ENCODE assay signal across 10 cellular contexts in the genomic region with DNA sequence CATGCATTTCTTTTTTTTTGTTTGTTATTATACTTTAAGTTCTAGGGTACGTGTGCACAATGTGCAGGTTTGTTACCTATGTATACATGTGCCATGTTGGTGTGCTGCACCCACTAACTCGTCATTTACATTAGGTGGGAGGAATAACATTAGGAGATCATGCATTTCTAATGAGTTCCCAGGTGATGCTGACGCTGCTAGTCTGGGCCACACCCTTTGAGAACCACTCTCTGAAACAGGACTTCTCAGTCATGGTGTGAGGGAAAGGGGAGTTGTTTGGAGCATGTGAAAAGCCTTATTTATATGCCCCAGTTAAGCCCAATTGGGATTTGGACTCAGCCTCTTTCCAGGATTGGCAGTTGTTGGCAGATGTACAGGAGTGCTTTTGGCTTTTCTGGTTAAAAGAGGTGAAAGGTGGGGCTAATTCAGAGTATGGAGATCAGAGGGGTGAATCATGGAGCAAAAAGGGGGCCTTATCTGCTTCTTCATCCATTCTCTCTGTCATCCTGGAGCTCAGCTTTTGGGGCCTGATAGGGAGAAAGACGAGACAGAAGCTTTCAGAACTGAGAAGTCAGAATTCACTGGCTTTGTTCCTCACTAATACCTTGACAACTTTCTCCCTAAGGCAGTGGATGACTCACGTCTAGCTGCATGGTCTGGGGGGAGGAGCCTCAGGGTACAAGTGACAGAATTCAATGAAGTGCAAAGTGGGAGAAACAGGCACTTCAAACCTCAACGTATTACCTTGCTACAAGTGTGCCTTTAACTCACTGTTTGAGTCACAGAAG.
DNase-seq lines count a peak whose midpoint lies in the region; ATAC-seq and TF ChIP-seq lines count a peak whose summit lies in the region.
"Had no signal": no experiment of that assay in that cellular context is flagged by ENCODE, and none has a peak within 500 bp of the region (broad histone marks: within the 10 kb centered on the region; RNA-seq: fewer than 3 reads in every experiment).

No MANE protein-coding gene starts in this region.

- ATAC-seq in HG03342 (IDR thresholded peaks at IDR 0.05; ENCODE audit: unreplicated experiment): peak; percentile 60
- ATAC-seq in activated T-cell treated with anti-CD3 and anti-CD28 coated beads, Interleukin-2, amount 50 U/mL, for 4 hours: peak; percentile 87 to 88
- no peak for ATAC-seq in CD4-positive, alpha-beta T cell (ENCODE audit: poor library complexity)
- ATAC-seq: left colon, Right ventricle myocardium inferior had no signal

- no peak overlapping the region for H3K27ac Mint-ChIP-seq in activated CD4-positive, alpha-beta T cell treated with anti-CD3 and anti-CD28 coated beads, Interleukin-2, amount 10 ng/mL, durations not matched to agents 24 days and 14 days
- H3K27ac Mint-ChIP-seq in CD4-positive, alpha-beta T cell: no peak overlapping the region

- CTCF ChIA-PET in CD4-positive, alpha-beta T cell (lab: Charles Lee): no interaction called here

- no peak overlapping the region for H3K4me3 Mint-ChIP-seq in activated CD4-positive, alpha-beta T cell treated with anti-CD3 and anti-CD28 coated beads, Interleukin-2, amount 10 ng/mL, durations not matched to agents 24 days and 14 days
- no peak overlapping the region for H3K4me3 Mint-ChIP-seq in activated T-cell treated with anti-CD3 and anti-CD28 coated beads, Interleukin-2, amount 50 U/mL, for 4 hours
- no peak overlapping the region for H3K4me3 Mint-ChIP-seq in CD4-positive, alpha-beta T cell

- H3K4me1 Mint-ChIP-seq in activated CD4-positive, alpha-beta T cell treated with anti-CD3 and anti-CD28 coated beads, Interleukin-2, amount 10 ng/mL, durations not matched to agents 24 days and 14 days: peaks cover 21% of the 10 kb centered on the region
- peaks cover 43% of the 10 kb centered on the region for H3K4me1 Mint-ChIP-seq in activated T-cell treated with anti-CD3 and anti-CD28 coated beads, Interleukin-2, amount 50 U/mL, for 4 hours (ENCODE audit: low read depth)
- H3K4me1 Mint-ChIP-seq in CD4-positive, alpha-beta T cell (ENCODE audit: low read depth): peaks cover 25% of the 10 kb centered on the region

- no peaks in the 10 kb centered on the region for H3K27me3 ChIP-seq in CD4-positive, alpha-beta T cell (ENCODE audit: control insufficient read depth, insufficient read depth, low read length)

- no peak overlapping the region for H3K27ac ChIP-seq in CD4-positive, alpha-beta T cell (ENCODE audit: low read depth, low read length)

- intact Hi-C loops in activated CD4-positive, alpha-beta T cell treated with anti-CD3 and anti-CD28 coated beads, Interleukin-2, amount 10 ng/mL, durations not matched to agents 24 days and 14 days (cut with micrococcal nuclease): no loop called here
- intact Hi-C loops in CD4-positive, alpha-beta T cell (cut with DNase I, micrococcal nuclease): no loop called here

- H3K27me3 Mint-ChIP-seq in activated CD4-positive, alpha-beta T cell treated with anti-CD3 and anti-CD28 coated beads, Interleukin-2, amount 10 ng/mL, durations not matched to agents 24 days and 14 days: no peaks in the 10 kb centered on the region
- H3K27me3 Mint-ChIP-seq in activated T-cell treated with anti-CD3 and anti-CD28 coated beads, Interleukin-2, amount 50 U/mL, for 4 hours (ENCODE audit: low read depth): no peaks in the 10 kb centered on the region
- no peaks in the 10 kb centered on the region for H3K27me3 Mint-ChIP-seq in CD4-positive, alpha-beta T cell

- H3K36me3 Mint-ChIP-seq in activated CD4-positive, alpha-beta T cell treated with anti-CD3 and anti-CD28 coated beads, Interleukin-2, amount 10 ng/mL, durations not matched to agents 24 days and 14 days (ENCODE audit: low read depth): peaks cover 6% of the 10 kb centered on the region
- peaks cover 17% of the 10 kb centered on the region for H3K36me3 Mint-ChIP-seq in activated T-cell treated with anti-CD3 and anti-CD28 coated beads, Interleukin-2, amount 50 U/mL, for 4 hours (ENCODE audit: insufficient read depth)
- peaks cover 41% of the 10 kb centered on the region for H3K36me3 Mint-ChIP-seq in CD4-positive, alpha-beta T cell (ENCODE audit: low read depth)

- POLR2A ChIA-PET in CD4-positive, alpha-beta T cell (lab: Charles Lee): no interaction called here

- no peak for TF ChIP-seq CTCF in CD4-positive, alpha-beta T cell (IDR thresholded peaks at IDR 0.05)

- DNase-seq in activated CD4-positive, alpha-beta T cell treated with anti-CD3 and anti-CD28 coated beads, Interleukin-2, amount 50 U/mL, for 48 hours: peak; percentile 20 to 39
- DNase-seq in activated CD4-positive, alpha-beta T cell treated with anti-CD3 and anti-CD28 coated beads, Interleukin-2, amount 10 ng/mL, durations not matched to agents 24 days and 14 days: no peak
- no peak for DNase-seq in activated T-cell treated with anti-CD3 and anti-CD28 coated beads, Interleukin-2, amount 50 U/mL, for 4 hours
- peak; percentile 21 for DNase-seq in stimulated activated CD4-positive, alpha-beta T cell treated with anti-CD3 and anti-CD28 coated beads, Interleukin-4, amount 100 ng/mL, for 24 hours
- no peak for DNase-seq in CD4-positive, alpha-beta T cell
- no peak for DNase-seq in NOMO-1 treated with DMSO at 0.1 percent for 48 hours (lab: John Stamatoyannopoulos, UW; ENCODE audit: unreplicated experiment)
- DNase-seq in SK-N-DZ (ENCODE audit: low spot score): no peak
- DNase-seq: left colon had no signal

- no peaks in the 10 kb centered on the region for H3K9me3 ChIP-seq in CD4-positive, alpha-beta T cell (ENCODE audit: control insufficient read depth, low read length)

- no peaks in the 10 kb centered on the region for H3K9me3 Mint-ChIP-seq in activated CD4-positive, alpha-beta T cell treated with anti-CD3 and anti-CD28 coated beads, Interleukin-2, amount 10 ng/mL, durations not matched to agents 24 days and 14 days
- H3K9me3 Mint-ChIP-seq in activated T-cell treated with anti-CD3 and anti-CD28 coated beads, Interleukin-2, amount 50 U/mL, for 4 hours: no peaks in the 10 kb centered on the region
- H3K9me3 Mint-ChIP-seq in CD4-positive, alpha-beta T cell: no peaks in the 10 kb centered on the region

Comparison
In these comparisons a context has a peak if more than half of its experiments do, and no peak if none do; other contexts are left out.
1. DNase-seq: peak in activated CD4-positive, alpha-beta T cell treated with anti-CD3 and anti-CD28 coated beads, Interleukin-2, amount 50 U/mL, for 48 hours (2 of 2) and stimulated activated CD4-positive, alpha-beta T cell treated with anti-CD3 and anti-CD28 coated beads, Interleukin-4, amount 100 ng/mL, for 24 hours (single experiment); none in activated CD4-positive, alpha-beta T cell treated with anti-CD3 and anti-CD28 coated beads, Interleukin-2, amount 10 ng/mL, durations not matched to agents 24 days and 14 days (single experiment), activated T-cell treated with anti-CD3 and anti-CD28 coated beads, Interleukin-2, amount 50 U/mL, for 4 hours (single experiment), CD4-positive, alpha-beta T cell (0 of 10), NOMO-1 treated with DMSO at 0.1 percent for 48 hours (single experiment) and SK-N-DZ (single experiment).